8 cellular contexts compared by ENCODE assay signal in genomic region chr6:144266091-144266649, GRCh38. TPM values are rescaled to one million over a fixed set of nuclear protein-coding genes. Genes with fewer than 3 reads are reported as not detected.
DNase-seq lines count a peak whose midpoint lies in the region; ATAC-seq and TF ChIP-seq lines count a peak whose summit lies in the region.

No MANE protein-coding gene starts in this region.

- intact Hi-C loops in spleen (cut with DNase I; ENCODE audit: low total_unique reads) = no loop called here

- H3K27me3 ChIP-seq in iPS-20b (ENCODE audit: insufficient read depth, low read length) (no peaks in the 10 kb centered on the region), spleen (replicated peaks in 1 of 7) (no peaks in the 10 kb centered on the region)

- no peak for ATAC-seq in HG03159 (IDR thresholded peaks at IDR 0.05; ENCODE audit: unreplicated experiment)
- no peak for ATAC-seq in HG02610 (IDR thresholded peaks at IDR 0.05; ENCODE audit: unreplicated experiment)

- TF ChIP-seq POLR2A in spleen (IDR thresholded peaks at IDR 0.05) = no peak
- no peak for TF ChIP-seq POLR2A in erythroblast (IDR thresholded peaks at IDR 0.05; ENCODE audit: low read length)

- TF ChIP-seq CTCF in spleen (IDR thresholded peaks at IDR 0.05 in 8 of 11, conservative IDR thresholded peaks at IDR 0.05 in 3 of 11) = no peak

- CTCF ChIA-PET in HEK293T (lab: Yijun Ruan, JAX) = interaction anchor here (0.7 to 0.9 kb wide), 2 partner anchors 43 to 50 kb away, joined by 3 to 5 read pairs; no protein-coding TSS in a partner anchor

- peak overlapping the region; percentile 74; the same call in 1 of the 2 replicates for H3K9ac ChIP-seq in iPS-20b (ENCODE audit: low read depth, low read length)

- H3K9me3 ChIP-seq in iPS-20b (ENCODE audit: insufficient read depth, low read depth, low read length) (no peaks in the 10 kb centered on the region), spleen (peaks cover 0 to 16% (median 7%) of the 10 kb centered on the region in 8 donors)

- H3K27ac ChIP-seq in iPS-20b (ENCODE audit: low read length) (peak overlapping the region; percentile 55), spleen (peak overlapping the region in 6 of 8 donors; percentile 1 to 39 (median 35))

- H3K36me3 ChIP-seq in iPS-20b (ENCODE audit: insufficient read depth, low read depth, low read length) = no peaks in the 10 kb centered on the region
- H3K36me3 ChIP-seq in spleen = no peaks in the 10 kb centered on the region

- WGBS in spleen, 5 donors = 74 to 81% (median 79%) methylated on average over 6 of the region's 6 CpGs

- POLR2A ChIA-PET in HEK293T (lab: Yijun Ruan, JAX) = interaction anchor here (0.6 to 3.2 kb wide), 3 partner anchors 20 to 47 kb away, joined by 3 to 23 read pairs (median 3); no protein-coding TSS in a partner anchor

- H3K4me1 ChIP-seq in iPS-20b (ENCODE audit: insufficient read depth, low read length) = peaks cover 25% of the 10 kb centered on the region; the same call in 1 of the 2 replicates
- H3K4me1 ChIP-seq in spleen = peaks cover 12 to 22% (median 19%) of the 10 kb centered on the region in 6 donors

- peak; percentile 52 for DNase-seq in HEK293T (ENCODE audit: extremely low spot score)
- peak; percentile 84 for DNase-seq in astrocyte of the hippocampus (ENCODE audit: low read depth, low spot score)
- DNase-seq in spleen = no peak
- DNase-seq in erythroblast (lab: John Stamatoyannopoulos, UW) = no peak
- no peak for DNase-seq in KG1 (lab: John Stamatoyannopoulos, UW)

- H3K4me3 ChIP-seq in iPS-20b (ENCODE audit: low read length) (peak overlapping the region; percentile 53; the same call in 1 of the 2 replicates), spleen (no peak overlapping the region)

TF ChIP-seq in HEK293T, 16 proteins besides CTCF, POLR2A, EP300 and RAD21:
- TF ChIP-seq CTBP1 (IDR thresholded peaks at IDR 0.05; ENCODE audit: borderline replicate concordance) (no peak), FOXA1 (IDR thresholded peaks at IDR 0.05) (no peak)

RNA-seq across cellular contexts. Expression of gene UTRN, which starts 19.0 kb away (rescaled TPM):
- total RNA-seq in spleen = 100 to 1,000 TPM; 273 to 539 (median 391) TPM
- polyA plus RNA-seq in spleen = 10 to 100 TPM; 15.4 to 29.1 (median 16.7) TPM

Comparison
In these comparisons a context has a peak if more than half of its experiments do, and no peak if none do; other contexts are left out.
1. DNase-seq: peak in HEK293T (single experiment) and astrocyte of the hippocampus (single experiment); none in spleen (single experiment), erythroblast (0 of 2) and KG1 (single experiment).